ENCODE assay signal across 1 cellular context in the genomic region with DNA sequence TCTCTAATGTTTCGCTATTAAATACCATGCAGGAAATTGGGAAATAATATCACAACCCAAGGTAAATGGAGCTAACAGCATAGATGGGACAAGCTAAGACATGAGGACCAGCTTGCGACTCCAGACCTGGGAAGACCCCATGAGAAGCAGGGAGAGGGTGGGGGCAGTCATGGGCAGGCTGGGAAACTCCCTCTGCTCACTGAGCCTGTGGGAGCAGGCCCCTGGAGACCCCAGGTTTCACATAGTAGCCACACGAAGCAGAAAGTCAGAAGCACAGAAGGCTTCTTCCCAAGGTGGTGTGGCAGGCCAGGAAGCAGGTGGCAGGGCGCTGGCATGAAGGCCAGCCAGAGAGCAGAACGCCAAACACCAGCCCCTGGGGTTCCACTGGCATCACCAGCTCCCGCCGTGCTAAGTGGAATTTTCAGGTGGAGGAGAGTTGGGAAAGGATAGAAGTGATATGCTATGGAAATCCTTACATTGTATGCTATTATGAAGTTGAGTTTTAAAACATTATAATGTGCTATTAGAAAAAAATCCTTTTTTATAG.
TF ChIP-seq lines count a peak whose summit lies in the region.

No MANE protein-coding gene starts in this region.

TF ChIP-seq in GM12878, 131 proteins besides CTCF, POLR2A, EP300 and RAD21 (continued from another document):
- TF ChIP-seq, protein P1, sequence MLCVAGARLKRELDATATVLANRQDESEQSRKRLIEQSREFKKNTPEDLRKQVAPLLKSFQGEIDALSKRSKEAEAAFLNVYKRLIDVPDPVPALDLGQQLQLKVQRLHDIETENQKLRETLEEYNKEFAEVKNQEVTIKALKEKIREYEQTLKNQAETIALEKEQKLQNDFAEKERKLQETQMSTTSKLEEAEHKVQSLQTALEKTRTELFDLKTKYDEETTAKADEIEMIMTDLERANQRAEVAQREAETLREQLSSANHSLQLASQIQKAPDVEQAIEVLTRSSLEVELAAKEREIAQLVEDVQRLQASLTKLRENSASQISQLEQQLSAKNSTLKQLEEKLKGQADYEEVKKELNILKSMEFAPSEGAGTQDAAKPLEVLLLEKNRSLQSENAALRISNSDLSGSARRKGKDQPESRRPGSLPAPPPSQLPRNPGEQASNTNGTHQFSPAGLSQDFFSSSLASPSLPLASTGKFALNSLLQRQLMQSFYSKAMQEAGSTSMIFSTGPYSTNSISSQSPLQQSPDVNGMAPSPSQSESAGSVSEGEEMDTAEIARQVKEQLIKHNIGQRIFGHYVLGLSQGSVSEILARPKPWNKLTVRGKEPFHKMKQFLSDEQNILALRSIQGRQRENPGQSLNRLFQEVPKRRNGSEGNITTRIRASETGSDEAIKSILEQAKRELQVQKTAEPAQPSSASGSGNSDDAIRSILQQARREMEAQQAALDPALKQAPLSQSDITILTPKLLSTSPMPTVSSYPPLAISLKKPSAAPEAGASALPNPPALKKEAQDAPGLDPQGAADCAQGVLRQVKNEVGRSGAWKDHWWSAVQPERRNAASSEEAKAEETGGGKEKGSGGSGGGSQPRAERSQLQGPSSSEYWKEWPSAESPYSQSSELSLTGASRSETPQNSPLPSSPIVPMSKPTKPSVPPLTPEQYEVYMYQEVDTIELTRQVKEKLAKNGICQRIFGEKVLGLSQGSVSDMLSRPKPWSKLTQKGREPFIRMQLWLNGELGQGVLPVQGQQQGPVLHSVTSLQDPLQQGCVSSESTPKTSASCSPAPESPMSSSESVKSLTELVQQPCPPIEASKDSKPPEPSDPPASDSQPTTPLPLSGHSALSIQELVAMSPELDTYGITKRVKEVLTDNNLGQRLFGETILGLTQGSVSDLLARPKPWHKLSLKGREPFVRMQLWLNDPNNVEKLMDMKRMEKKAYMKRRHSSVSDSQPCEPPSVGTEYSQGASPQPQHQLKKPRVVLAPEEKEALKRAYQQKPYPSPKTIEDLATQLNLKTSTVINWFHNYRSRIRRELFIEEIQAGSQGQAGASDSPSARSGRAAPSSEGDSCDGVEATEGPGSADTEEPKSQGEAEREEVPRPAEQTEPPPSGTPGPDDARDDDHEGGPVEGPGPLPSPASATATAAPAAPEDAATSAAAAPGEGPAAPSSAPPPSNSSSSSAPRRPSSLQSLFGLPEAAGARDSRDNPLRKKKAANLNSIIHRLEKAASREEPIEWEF (IDR thresholded peaks at IDR 0.05; ENCODE audit: insufficient replicate concordance, low read depth, low read length), result peak; percentile 76
- TF ChIP-seq RELA (IDR thresholded peaks at IDR 0.05; ENCODE audit: borderline replicate concordance, partially characterized antibody), result peak; percentile 47
- TF ChIP-seq EGR1 (IDR thresholded peaks at IDR 0.05; ENCODE audit: borderline replicate concordance in 1 of 2, low read depth in 2 of 2, low read length in 2 of 2), result no peak
- peak; percentile 59; the same call in 1 of the 2 replicates for TF ChIP-seq TCF12 (IDR thresholded peaks at IDR 0.05; ENCODE audit: low read depth, low read length)
- no peak for TF ChIP-seq CHD4 (IDR thresholded peaks at IDR 0.05)
- TF ChIP-seq, protein P2, sequence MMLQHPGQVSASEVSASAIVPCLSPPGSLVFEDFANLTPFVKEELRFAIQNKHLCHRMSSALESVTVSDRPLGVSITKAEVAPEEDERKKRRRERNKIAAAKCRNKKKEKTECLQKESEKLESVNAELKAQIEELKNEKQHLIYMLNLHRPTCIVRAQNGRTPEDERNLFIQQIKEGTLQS (IDR thresholded peaks at IDR 0.05; ENCODE audit: borderline replicate concordance, extremely low read depth, low read depth, low read length), result no peak
- TF ChIP-seq WRNIP1 (IDR thresholded peaks at IDR 0.05; ENCODE audit: borderline replicate concordance, low read depth, low read length), result no peak
- TF ChIP-seq MYB (IDR thresholded peaks at IDR 0.05; ENCODE audit: borderline replicate concordance, low read depth, low read length), result no peak
- no peak for TF ChIP-seq BMI1 (IDR thresholded peaks at IDR 0.05; ENCODE audit: borderline replicate concordance)
- TF ChIP-seq, protein P3, sequence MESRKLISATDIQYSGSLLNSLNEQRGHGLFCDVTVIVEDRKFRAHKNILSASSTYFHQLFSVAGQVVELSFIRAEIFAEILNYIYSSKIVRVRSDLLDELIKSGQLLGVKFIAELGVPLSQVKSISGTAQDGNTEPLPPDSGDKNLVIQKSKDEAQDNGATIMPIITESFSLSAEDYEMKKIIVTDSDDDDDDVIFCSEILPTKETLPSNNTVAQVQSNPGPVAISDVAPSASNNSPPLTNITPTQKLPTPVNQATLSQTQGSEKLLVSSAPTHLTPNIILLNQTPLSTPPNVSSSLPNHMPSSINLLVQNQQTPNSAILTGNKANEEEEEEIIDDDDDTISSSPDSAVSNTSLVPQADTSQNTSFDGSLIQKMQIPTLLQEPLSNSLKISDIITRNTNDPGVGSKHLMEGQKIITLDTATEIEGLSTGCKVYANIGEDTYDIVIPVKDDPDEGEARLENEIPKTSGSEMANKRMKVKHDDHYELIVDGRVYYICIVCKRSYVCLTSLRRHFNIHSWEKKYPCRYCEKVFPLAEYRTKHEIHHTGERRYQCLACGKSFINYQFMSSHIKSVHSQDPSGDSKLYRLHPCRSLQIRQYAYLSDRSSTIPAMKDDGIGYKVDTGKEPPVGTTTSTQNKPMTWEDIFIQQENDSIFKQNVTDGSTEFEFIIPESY (IDR thresholded peaks at IDR 0.05), result no peak
- TF ChIP-seq RBBP5 (conservative IDR thresholded peaks at IDR 0.05), result no peak
- TF ChIP-seq, protein P4, sequence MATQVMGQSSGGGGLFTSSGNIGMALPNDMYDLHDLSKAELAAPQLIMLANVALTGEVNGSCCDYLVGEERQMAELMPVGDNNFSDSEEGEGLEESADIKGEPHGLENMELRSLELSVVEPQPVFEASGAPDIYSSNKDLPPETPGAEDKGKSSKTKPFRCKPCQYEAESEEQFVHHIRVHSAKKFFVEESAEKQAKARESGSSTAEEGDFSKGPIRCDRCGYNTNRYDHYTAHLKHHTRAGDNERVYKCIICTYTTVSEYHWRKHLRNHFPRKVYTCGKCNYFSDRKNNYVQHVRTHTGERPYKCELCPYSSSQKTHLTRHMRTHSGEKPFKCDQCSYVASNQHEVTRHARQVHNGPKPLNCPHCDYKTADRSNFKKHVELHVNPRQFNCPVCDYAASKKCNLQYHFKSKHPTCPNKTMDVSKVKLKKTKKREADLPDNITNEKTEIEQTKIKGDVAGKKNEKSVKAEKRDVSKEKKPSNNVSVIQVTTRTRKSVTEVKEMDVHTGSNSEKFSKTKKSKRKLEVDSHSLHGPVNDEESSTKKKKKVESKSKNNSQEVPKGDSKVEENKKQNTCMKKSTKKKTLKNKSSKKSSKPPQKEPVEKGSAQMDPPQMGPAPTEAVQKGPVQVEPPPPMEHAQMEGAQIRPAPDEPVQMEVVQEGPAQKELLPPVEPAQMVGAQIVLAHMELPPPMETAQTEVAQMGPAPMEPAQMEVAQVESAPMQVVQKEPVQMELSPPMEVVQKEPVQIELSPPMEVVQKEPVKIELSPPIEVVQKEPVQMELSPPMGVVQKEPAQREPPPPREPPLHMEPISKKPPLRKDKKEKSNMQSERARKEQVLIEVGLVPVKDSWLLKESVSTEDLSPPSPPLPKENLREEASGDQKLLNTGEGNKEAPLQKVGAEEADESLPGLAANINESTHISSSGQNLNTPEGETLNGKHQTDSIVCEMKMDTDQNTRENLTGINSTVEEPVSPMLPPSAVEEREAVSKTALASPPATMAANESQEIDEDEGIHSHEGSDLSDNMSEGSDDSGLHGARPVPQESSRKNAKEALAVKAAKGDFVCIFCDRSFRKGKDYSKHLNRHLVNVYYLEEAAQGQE (IDR thresholded peaks at IDR 0.05; ENCODE audit: low read depth, low read length), result no peak
- TF ChIP-seq, protein P5, sequence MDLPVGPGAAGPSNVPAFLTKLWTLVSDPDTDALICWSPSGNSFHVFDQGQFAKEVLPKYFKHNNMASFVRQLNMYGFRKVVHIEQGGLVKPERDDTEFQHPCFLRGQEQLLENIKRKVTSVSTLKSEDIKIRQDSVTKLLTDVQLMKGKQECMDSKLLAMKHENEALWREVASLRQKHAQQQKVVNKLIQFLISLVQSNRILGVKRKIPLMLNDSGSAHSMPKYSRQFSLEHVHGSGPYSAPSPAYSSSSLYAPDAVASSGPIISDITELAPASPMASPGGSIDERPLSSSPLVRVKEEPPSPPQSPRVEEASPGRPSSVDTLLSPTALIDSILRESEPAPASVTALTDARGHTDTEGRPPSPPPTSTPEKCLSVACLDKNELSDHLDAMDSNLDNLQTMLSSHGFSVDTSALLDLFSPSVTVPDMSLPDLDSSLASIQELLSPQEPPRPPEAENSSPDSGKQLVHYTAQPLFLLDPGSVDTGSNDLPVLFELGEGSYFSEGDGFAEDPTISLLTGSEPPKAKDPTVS (IDR thresholded peaks at IDR 0.05; ENCODE audit: low read depth, low read length), result no peak
- TF ChIP-seq BCL11A (IDR thresholded peaks at IDR 0.05; ENCODE audit: low read depth, low read length), result no peak
- TF ChIP-seq GATAD2B (conservative IDR thresholded peaks at IDR 0.05; ENCODE audit: low read depth), result peak; percentile 72
- no peak for TF ChIP-seq KLF5 (IDR thresholded peaks at IDR 0.05; ENCODE audit: partially characterized antibody)
- no peak for TF ChIP-seq EZH2 (IDR thresholded peaks at IDR 0.05; ENCODE audit: borderline replicate concordance, control insufficient read depth, low read depth, low read length)
- no peak for TF ChIP-seq IKZF2 (IDR thresholded peaks at IDR 0.05)
- TF ChIP-seq SREBF1 (IDR thresholded peaks at IDR 0.05; ENCODE audit: low read length), result no peak
- no peak for TF ChIP-seq TARDBP (IDR thresholded peaks at IDR 0.05; ENCODE audit: borderline replicate concordance)
- no peak for TF ChIP-seq ZNF217 (IDR thresholded peaks at IDR 0.05)
- no peak for TF ChIP-seq CBFB (IDR thresholded peaks at IDR 0.05; ENCODE audit: low read depth)
- no peak for TF ChIP-seq SIN3A (IDR thresholded peaks at IDR 0.05; ENCODE audit: low read depth, low read length)
- no peak for TF ChIP-seq ESRRA (IDR thresholded peaks at IDR 0.05; ENCODE audit: low read length)
- no peak for TF ChIP-seq NBN (IDR thresholded peaks at IDR 0.05)
- TF ChIP-seq, protein P6, sequence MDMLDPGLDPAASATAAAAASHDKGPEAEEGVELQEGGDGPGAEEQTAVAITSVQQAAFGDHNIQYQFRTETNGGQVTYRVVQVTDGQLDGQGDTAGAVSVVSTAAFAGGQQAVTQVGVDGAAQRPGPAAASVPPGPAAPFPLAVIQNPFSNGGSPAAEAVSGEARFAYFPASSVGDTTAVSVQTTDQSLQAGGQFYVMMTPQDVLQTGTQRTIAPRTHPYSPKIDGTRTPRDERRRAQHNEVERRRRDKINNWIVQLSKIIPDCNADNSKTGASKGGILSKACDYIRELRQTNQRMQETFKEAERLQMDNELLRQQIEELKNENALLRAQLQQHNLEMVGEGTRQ (IDR thresholded peaks at IDR 0.05; ENCODE audit: borderline replicate concordance, low read depth, low read length), result no peak
- TF ChIP-seq, protein P7, sequence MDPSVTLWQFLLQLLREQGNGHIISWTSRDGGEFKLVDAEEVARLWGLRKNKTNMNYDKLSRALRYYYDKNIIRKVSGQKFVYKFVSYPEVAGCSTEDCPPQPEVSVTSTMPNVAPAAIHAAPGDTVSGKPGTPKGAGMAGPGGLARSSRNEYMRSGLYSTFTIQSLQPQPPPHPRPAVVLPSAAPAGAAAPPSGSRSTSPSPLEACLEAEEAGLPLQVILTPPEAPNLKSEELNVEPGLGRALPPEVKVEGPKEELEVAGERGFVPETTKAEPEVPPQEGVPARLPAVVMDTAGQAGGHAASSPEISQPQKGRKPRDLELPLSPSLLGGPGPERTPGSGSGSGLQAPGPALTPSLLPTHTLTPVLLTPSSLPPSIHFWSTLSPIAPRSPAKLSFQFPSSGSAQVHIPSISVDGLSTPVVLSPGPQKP (IDR thresholded peaks at IDR 0.05; ENCODE audit: low read depth, low read length), result no peak
- no peak for TF ChIP-seq BHLHE40 (IDR thresholded peaks at IDR 0.05; ENCODE audit: borderline replicate concordance in 1 of 2, low read depth in 2 of 2, low read length in 1 of 2)
- TF ChIP-seq MXI1 (IDR thresholded peaks at IDR 0.05; ENCODE audit: low read depth, low read length), result no peak
- no peak for TF ChIP-seq MEF2A (IDR thresholded peaks at IDR 0.05; ENCODE audit: insufficient read depth, low read depth, low read length)
- no peak for TF ChIP-seq CEBPB (IDR thresholded peaks at IDR 0.05; ENCODE audit: borderline replicate concordance in 1 of 2, low read depth in 2 of 2, low read length in 2 of 2)
- TF ChIP-seq, protein P8, sequence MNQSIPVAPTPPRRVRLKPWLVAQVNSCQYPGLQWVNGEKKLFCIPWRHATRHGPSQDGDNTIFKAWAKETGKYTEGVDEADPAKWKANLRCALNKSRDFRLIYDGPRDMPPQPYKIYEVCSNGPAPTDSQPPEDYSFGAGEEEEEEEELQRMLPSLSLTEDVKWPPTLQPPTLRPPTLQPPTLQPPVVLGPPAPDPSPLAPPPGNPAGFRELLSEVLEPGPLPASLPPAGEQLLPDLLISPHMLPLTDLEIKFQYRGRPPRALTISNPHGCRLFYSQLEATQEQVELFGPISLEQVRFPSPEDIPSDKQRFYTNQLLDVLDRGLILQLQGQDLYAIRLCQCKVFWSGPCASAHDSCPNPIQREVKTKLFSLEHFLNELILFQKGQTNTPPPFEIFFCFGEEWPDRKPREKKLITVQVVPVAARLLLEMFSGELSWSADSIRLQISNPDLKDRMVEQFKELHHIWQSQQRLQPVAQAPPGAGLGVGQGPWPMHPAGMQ (IDR thresholded peaks at IDR 0.05; ENCODE audit: borderline replicate concordance), result no peak
